Comparison of ENCODE assay signal across 27 cellular contexts in genomic region chr7:50851891-50852290, GRCh38.
DNase-seq lines count a peak whose midpoint lies in the region; ATAC-seq, FAIRE-seq and TF ChIP-seq lines count a peak whose summit lies in the region.
"Had no signal": no experiment of that assay in that cellular context is flagged by ENCODE, and none has a peak within 500 bp of the region (broad histone marks: within the 10 kb centered on the region; RNA-seq: fewer than 3 reads in every experiment).

No MANE protein-coding gene starts in this region.

- no peak for TF ChIP-seq EP300 in A549 (IDR thresholded peaks at IDR 0.05)

- POLR2A ChIA-PET in A549 (lab: Yijun Ruan, JAX) = no interaction called here

- H3K4me1 ChIP-seq in A549 = peaks cover 10% of the 10 kb centered on the region; the same call in 2 of the 3 replicates
- H3K4me1 ChIP-seq: gastrocnemius medialis, psoas muscle, vagina had no signal

- peak overlapping the region; percentile 7; the same call in 2 of the 3 replicates for H3K4me2 ChIP-seq in A549
- H3K4me2 ChIP-seq: hepatocyte had no signal

- TF ChIP-seq CTCF in A549 (IDR thresholded peaks at IDR 0.05) = no peak

- no peak for TF ChIP-seq POLR2A in A549 (IDR thresholded peaks at IDR 0.05; ENCODE audit: low read length)

- WGBS in A549 (ENCODE audit: missing lambda C conversion rate) = 60% methylated on average over 6 of the region's 6 CpGs

- no peak overlapping the region for H3K4me3 ChIP-seq in A549
- H3K4me3 ChIP-seq: gastrocnemius medialis, hepatocyte, psoas muscle, thoracic aorta, vagina had no signal

- peak; percentile 11 for DNase-seq in DMS53 (lab: John Stamatoyannopoulos, UW)
- no peak for DNase-seq in DMS53 treated with DMSO at 0.1 percent for 48 hours (lab: John Stamatoyannopoulos, UW; ENCODE audit: unreplicated experiment)
- no peak for DNase-seq in A549 (ENCODE audit: low read depth in 1 of 2, low spot score in 1 of 2)
- peak; percentile 45 for DNase-seq in NCI-H510A treated with DMSO at 0.1 percent for 48 hours (lab: John Stamatoyannopoulos, UW)
- peak; percentile 85 for DNase-seq in kidney tubule cell (ENCODE audit: low spot score)
- no peak for DNase-seq in hippocampal formation (lab: John Stamatoyannopoulos, UW)
- no peak for DNase-seq in NCI-H345 (lab: John Stamatoyannopoulos, UW)
- DNase-seq: activated CD4-positive, alpha-beta T cell treated with anti-CD3 and anti-CD28 coated beads, Interleukin-2, amount 10 ng/mL, durations not matched to agents 24 days and 14 days; activated naive CD8-positive, alpha-beta T cell treated with anti-CD3 and anti-CD28 coated beads, Interleukin-2, amount 50 U/mL, for 24 hours; activated T-cell treated with anti-CD3 and anti-CD28 coated beads, Interleukin-2, amount 50 U/mL, for 48 hours; CD4-positive, CD25-positive, alpha-beta regulatory T cell; gastrocnemius medialis; immature natural killer cell; KG1; MM.1S; naive B cell; NCI-H2081 treated with DMSO at 0.1 percent for 48 hours; NCI-H524 treated with DMSO at 0.1 percent for 48 hours; psoas muscle; stimulated activated naive CD8-positive, alpha-beta T cell treated with anti-CD3 and anti-CD28 coated beads, Interleukin-15, Interleukin-2, amounts not matched to agents 100 U/mL and 50 U/mL, for 24 hours; SW 1271; T1000 had no signal

- no peaks in the 10 kb centered on the region for H3K9me3 ChIP-seq in A549
- H3K9me3 ChIP-seq: gastrocnemius medialis, psoas muscle, thoracic aorta, vagina had no signal

- H3K27ac ChIP-seq in A549 = peak overlapping the region in 1 of 2 experiments; percentile 25; a peak in 1 of 6 replicates
- H3K27ac ChIP-seq: gastrocnemius medialis, hepatocyte, psoas muscle, vagina had no signal

- CTCF ChIA-PET in A549 (lab: Yijun Ruan, JAX) = interaction anchor here (1.3 to 1.4 kb wide), 2 partner anchors 11 to 289 kb away, joined by 4 to 5 read pairs; no protein-coding TSS in a partner anchor

- ATAC-seq in A549 (no peak; a peak in 1 of 6 replicates), GM18873 (IDR thresholded peaks at IDR 0.05; ENCODE audit: low FRiP score, unreplicated experiment) (no peak)
- ATAC-seq: activated naive CD8-positive, alpha-beta T cell treated with anti-CD3 and anti-CD28 coated beads, Interleukin-2, amount 50 U/mL, for 24 hours; gastrocnemius medialis; psoas muscle; stimulated activated naive CD8-positive, alpha-beta T cell treated with anti-CD3 and anti-CD28 coated beads, Interleukin-15, Interleukin-2, amounts not matched to agents 100 U/mL and 50 U/mL, for 24 hours had no signal

- no peak for TF ChIP-seq RAD21 in A549 (conservative IDR thresholded peaks at IDR 0.05 in 1 of 2, IDR thresholded peaks at IDR 0.05 in 1 of 2)

- no peak for FAIRE-seq in A549 (lab: Jason Lieb, UNC)
- FAIRE-seq: endometrium had no signal

TF ChIP-seq in A549, 52 proteins besides CTCF, POLR2A, EP300 and RAD21:
- TF ChIP-seq PHF8 (IDR thresholded peaks at IDR 0.05; ENCODE audit: borderline replicate concordance, low read depth) (no peak), RNF2 (IDR thresholded peaks at IDR 0.05; ENCODE audit: borderline replicate concordance, low read depth) (no peak), HOXB5 (CRISPR knock-in tag; IDR thresholded peaks at IDR 0.05) (no peak)

Comparison
In these comparisons a context has a peak if more than half of its experiments do, and no peak if none do; other contexts are left out.
1. DNase-seq: peak in DMS53 (single experiment), NCI-H510A treated with DMSO at 0.1 percent for 48 hours (single experiment) and kidney tubule cell (single experiment); none in DMS53 treated with DMSO at 0.1 percent for 48 hours (single experiment), A549 (0 of 2), hippocampal formation (0 of 2) and NCI-H345 (single experiment).